Comparison of ENCODE assay signal across 8 cellular contexts in the genomic region with DNA sequence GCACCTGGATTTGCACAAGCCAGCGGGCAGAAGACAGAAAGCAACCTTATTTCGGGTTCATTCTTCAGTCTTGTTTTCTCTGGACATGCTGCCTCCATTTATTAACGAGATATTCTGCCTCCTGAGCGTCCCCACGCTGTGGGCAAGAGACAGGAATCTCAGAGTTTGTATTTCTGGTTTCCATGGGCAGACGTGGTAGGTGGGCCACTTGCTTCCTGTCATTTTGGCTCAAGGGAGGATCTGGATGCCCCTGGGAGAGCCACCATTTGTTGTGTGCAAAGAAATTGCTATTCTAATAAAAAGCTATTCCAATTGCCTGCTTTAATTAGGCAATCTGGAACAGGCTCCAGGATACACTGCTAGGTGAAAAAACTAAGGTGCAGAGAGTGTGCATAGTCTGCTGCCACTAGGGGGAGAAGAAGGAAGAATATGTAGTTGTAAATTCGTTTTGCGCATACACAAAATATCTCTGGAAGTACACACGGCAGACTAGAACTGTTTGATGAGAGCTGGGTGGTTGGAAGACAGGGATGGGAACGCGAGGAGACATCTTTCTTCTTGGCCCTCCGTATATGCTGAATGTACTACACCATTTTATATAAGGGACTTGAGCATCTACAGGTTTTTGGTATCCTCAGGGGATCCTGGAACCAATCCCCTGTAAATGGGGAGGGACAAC. TPM values are rescaled to one million over a fixed set of nuclear protein-coding genes. Genes with fewer than 3 reads are reported as not detected.
A peak's percentile ranks its signal among the peaks of the same experiment; 100 is the strongest.
DNase-seq lines count a peak whose midpoint lies in the region; ATAC-seq, FAIRE-seq and TF ChIP-seq lines count a peak whose summit lies in the region.

No MANE protein-coding gene starts in this region.

- H3K27me3 Mint-ChIP-seq in GM23338 (ENCODE audit: insufficient read depth, low read depth, poor library complexity) (peaks cover 7% of the 10 kb centered on the region), WTC11 (ENCODE audit: low read depth) (no peaks in the 10 kb centered on the region)
- H3K27me3 Mint-ChIP-seq in activated CD4-positive, alpha-beta memory T cell treated with anti-CD3 and anti-CD28 coated beads for 36 hours = peaks cover 2% of the 10 kb centered on the region

- H3K4me2 ChIP-seq in DND-41 (ENCODE audit: insufficient read depth, low read length) = no peak overlapping the region
- H3K4me2 ChIP-seq in GM23338 = no peak overlapping the region

- FAIRE-seq in small intestine (lab: Jason Lieb, UNC) = no peak

- H3K27ac ChIP-seq in DND-41 (ENCODE audit: low read length) = no peak overlapping the region
- no peak overlapping the region for H3K27ac ChIP-seq in GM23338 (ENCODE audit: low read depth)
- no peak overlapping the region for H3K27ac ChIP-seq in cardiac muscle cell
- H3K27ac ChIP-seq in small intestine (ENCODE audit: low read depth in 1 of 2, low read length in 1 of 2) = no peak overlapping the region

- no peak overlapping the region for H2AFZ ChIP-seq in DND-41 (ENCODE audit: low read depth, low read length)
- H2AFZ ChIP-seq in GM23338 = 0 out of 2 replicates have a peak overlapping the region, but pooled peaks have one; percentile 0

- no peaks in the 10 kb centered on the region for H3K36me3 ChIP-seq in DND-41 (ENCODE audit: insufficient read depth, low read length)
- no peaks in the 10 kb centered on the region for H3K36me3 ChIP-seq in GM23338 (ENCODE audit: insufficient read depth)
- no peaks in the 10 kb centered on the region for H3K36me3 ChIP-seq in cardiac muscle cell
- no peaks in the 10 kb centered on the region for H3K36me3 ChIP-seq in small intestine (ENCODE audit: control insufficient read depth in 2 of 2, insufficient read depth in 2 of 2, low read length in 2 of 2)

- H3K79me2 ChIP-seq in DND-41 (ENCODE audit: insufficient read depth, low read length) = no peaks in the 10 kb centered on the region
- no peaks in the 10 kb centered on the region for H3K79me2 ChIP-seq in GM23338 (replicated peaks; ENCODE audit: insufficient read depth)

- peak; percentile 88 for TF ChIP-seq CTCF in DND-41 (IDR thresholded peaks at IDR 0.05; ENCODE audit: borderline replicate concordance, extremely low read depth, low read length, poor library complexity, severe bottlenecking)
- peak; percentile 74 to 85 for TF ChIP-seq CTCF in GM23338 (conservative IDR thresholded peaks at IDR 0.05; ENCODE audit: low read depth in 2 of 2)
- peak; percentile 77 for TF ChIP-seq CTCF in WTC11 (IDR thresholded peaks at IDR 0.05)
- peak; percentile 83 for TF ChIP-seq CTCF in cardiac muscle cell (IDR thresholded peaks at IDR 0.05; ENCODE audit: low read depth, low read length)

- intact Hi-C loops in activated CD4-positive, alpha-beta memory T cell treated with anti-CD3 and anti-CD28 coated beads for 36 hours (cut with micrococcal nuclease) = loop anchor here (1.0 kb wide), 1 partner anchor 153 kb away; no protein-coding TSS in a partner anchor

- H4K20me1 ChIP-seq in DND-41 (ENCODE audit: insufficient read depth, low read length) = no peaks in the 10 kb centered on the region
- no peaks in the 10 kb centered on the region for H4K20me1 ChIP-seq in GM23338 (replicated peaks; ENCODE audit: insufficient read depth)

- H3K4me3 Mint-ChIP-seq in GM23338 (no peak overlapping the region), WTC11 (no peak overlapping the region)
- no peak overlapping the region for H3K4me3 Mint-ChIP-seq in activated CD4-positive, alpha-beta memory T cell treated with anti-CD3 and anti-CD28 coated beads for 36 hours

- H3K27me3 ChIP-seq in DND-41 (ENCODE audit: insufficient read depth, low read length, poor library complexity) (no peaks in the 10 kb centered on the region), GM23338 (ENCODE audit: insufficient read depth) (no peaks in the 10 kb centered on the region), cardiac muscle cell (no peaks in the 10 kb centered on the region), small intestine (ENCODE audit: control insufficient read depth in 2 of 2, insufficient read depth in 2 of 2, low read length in 2 of 2) (no peaks in the 10 kb centered on the region)

- H3K4me1 ChIP-seq in DND-41 (ENCODE audit: insufficient read depth, low read length) (no peaks in the 10 kb centered on the region), GM23338 (ENCODE audit: insufficient read depth) (no peaks in the 10 kb centered on the region), cardiac muscle cell (ENCODE audit: low read depth) (no peaks in the 10 kb centered on the region), small intestine (ENCODE audit: control insufficient read depth in 2 of 2, insufficient read depth in 1 of 2, low read depth in 1 of 2, low read length in 1 of 2) (no peaks in the 10 kb centered on the region)

- CTCF ChIA-PET in WTC11 (lab: Charles Lee) = interaction anchor here (0.6 to 3.3 kb wide), 9 partner anchors 13 to 1856 kb away, joined by 3 to 17 read pairs (median 4); a partner anchor contains a TSS
- CTCF ChIA-PET in activated CD4-positive, alpha-beta memory T cell treated with anti-CD3 and anti-CD28 coated beads for 36 hours (lab: Charles Lee) = interaction anchor here (0.6 to 4.0 kb wide), 24 partner anchors 10 to 447 kb away, joined by 3 to 118 read pairs (median 4); a partner anchor contains a TSS

- peak; percentile 21 for DNase-seq in DND-41
- DNase-seq in GM23338 (ENCODE audit: low spot score) = peak; percentile 73
- DNase-seq in NCI-H2171 treated with DMSO at 0.1 percent for 48 hours (lab: John Stamatoyannopoulos, UW) = peak; percentile 67
- no peak for DNase-seq in WTC11 (ENCODE audit: low spot score)
- DNase-seq in cardiac muscle cell (ENCODE audit: low read depth in 1 of 2, low spot score in 1 of 2) = peak; percentile 54 to 67
- DNase-seq in small intestine = peak; percentile 74
- no peak for DNase-seq in activated CD4-positive, alpha-beta memory T cell treated with anti-CD3 and anti-CD28 coated beads for 36 hours

- H3K4me3 ChIP-seq in DND-41 (ENCODE audit: low read depth in 1 of 2, low read length in 2 of 2) = no peak overlapping the region
- H3K4me3 ChIP-seq in GM23338 = no peak overlapping the region
- no peak overlapping the region for H3K4me3 ChIP-seq in cardiac muscle cell
- no peak overlapping the region for H3K4me3 ChIP-seq in small intestine (ENCODE audit: low read depth in 1 of 2, low read length in 2 of 2)

- H3K9me2 ChIP-seq in GM23338 (ENCODE audit: insufficient read depth) = 0 out of 2 replicates have a peak, but pooled peaks cover 6% of the 10 kb centered on the region

- H3K9me3 ChIP-seq in DND-41 (ENCODE audit: insufficient read depth, low read length, severe bottlenecking) (no peaks in the 10 kb centered on the region), cardiac muscle cell (ENCODE audit: low read depth) (no peaks in the 10 kb centered on the region), small intestine (ENCODE audit: control insufficient read depth, low read depth) (no peaks in the 10 kb centered on the region)

- POLR2A ChIA-PET in WTC11 (lab: Charles Lee) = no interaction called here
- POLR2A ChIA-PET in activated CD4-positive, alpha-beta memory T cell treated with anti-CD3 and anti-CD28 coated beads for 36 hours (lab: Charles Lee) = no interaction called here

- ATAC-seq in DND-41 (ENCODE audit: insufficient read depth, low read depth) = peak; percentile 90
- peak; percentile 85 for ATAC-seq in GM23338
- ATAC-seq in WTC11 = peak; percentile 80
- ATAC-seq in HG02798 (IDR thresholded peaks at IDR 0.05; ENCODE audit: poor library complexity, unreplicated experiment) = no peak

- H3K9me3 Mint-ChIP-seq in GM23338 (peaks cover 4% of the 10 kb centered on the region), WTC11 (peaks cover 6% of the 10 kb centered on the region)
- no peaks in the 10 kb centered on the region for H3K9me3 Mint-ChIP-seq in activated CD4-positive, alpha-beta memory T cell treated with anti-CD3 and anti-CD28 coated beads for 36 hours

- H3K36me3 Mint-ChIP-seq in GM23338 (ENCODE audit: low read depth) = no peaks in the 10 kb centered on the region
- no peaks in the 10 kb centered on the region for H3K36me3 Mint-ChIP-seq in WTC11
- H3K36me3 Mint-ChIP-seq in activated CD4-positive, alpha-beta memory T cell treated with anti-CD3 and anti-CD28 coated beads for 36 hours = no peaks in the 10 kb centered on the region

- no peaks in the 10 kb centered on the region for H3F3A ChIP-seq in GM23338 (replicated peaks; ENCODE audit: low read depth)

- H3K4me1 Mint-ChIP-seq in GM23338 (0 out of 3 replicates have a peak, but pooled peaks cover 2% of the 10 kb centered on the region), WTC11 (peaks cover 6% of the 10 kb centered on the region)
- H3K4me1 Mint-ChIP-seq in activated CD4-positive, alpha-beta memory T cell treated with anti-CD3 and anti-CD28 coated beads for 36 hours (ENCODE audit: low read depth) = no peaks in the 10 kb centered on the region

- 34 to 43% (median 39%) methylated on average over 12 of the region's 12 CpGs for WGBS in small intestine, 3 donors

- no peak overlapping the region for H3K9ac ChIP-seq in DND-41 (ENCODE audit: low read depth, low read length)

- H3K27ac Mint-ChIP-seq in GM23338 (no peak overlapping the region), WTC11 (no peak overlapping the region)
- H3K27ac Mint-ChIP-seq in activated CD4-positive, alpha-beta memory T cell treated with anti-CD3 and anti-CD28 coated beads for 36 hours = no peak overlapping the region

TF ChIP-seq in GM23338, 12 proteins besides CTCF, POLR2A, EP300 and RAD21 (continues in another document):
- no peak for TF ChIP-seq STAT1 (IDR thresholded peaks at IDR 0.05; ENCODE audit: unreplicated experiment)
- no peak for TF ChIP-seq EZH2 (IDR thresholded peaks at IDR 0.05; ENCODE audit: low read depth, unreplicated experiment)
- TF ChIP-seq CREB1 (CRISPR knock-in tag; IDR thresholded peaks at IDR 0.05; ENCODE audit: low read depth) = no peak
- TF ChIP-seq JUNB (IDR thresholded peaks at IDR 0.05; ENCODE audit: unreplicated experiment) = no peak
- TF ChIP-seq ZNF331 (CRISPR knock-in tag; IDR thresholded peaks at IDR 0.05; ENCODE audit: low read depth) = no peak

TF ChIP-seq in WTC11, 78 proteins besides CTCF, POLR2A, EP300 and RAD21 (continues in another document):
- TF ChIP-seq FOXK1 (CRISPR knock-in tag; IDR thresholded peaks at IDR 0.05) = no peak
- no peak for TF ChIP-seq ZNF396 (CRISPR knock-in tag; IDR thresholded peaks at IDR 0.05; ENCODE audit: borderline replicate concordance)
- TF ChIP-seq TEAD4 (CRISPR knock-in tag; IDR thresholded peaks at IDR 0.05) = no peak
- TF ChIP-seq KAT7 (CRISPR knock-in tag; IDR thresholded peaks at IDR 0.05; ENCODE audit: borderline replicate concordance) = no peak
- no peak for TF ChIP-seq TCF7 (CRISPR knock-in tag; IDR thresholded peaks at IDR 0.05; ENCODE audit: low read depth)

RNA-seq across cellular contexts. Expression of a gene that starts 30.1 kb away (rescaled TPM):
- 30.9 and 37.6 TPM in 2 replicates for total RNA-seq in GM23338 (2014; rRNA removed; shearing (Covaris generic))
- 10.5 and 12.1 TPM in 2 replicates for polyA plus RNA-seq in GM23338 (2016; fragmentation: Nextera tagmentation; extraction: Ambion mirVana)
- 14.9 to 18.4 TPM (median 16.0 TPM) in 3 replicates for total RNA-seq in WTC11 (2021)
- total RNA-seq in cardiac muscle cell = 14.6 and 21.4 TPM in 2 replicates
- 8.1 and 8.3 TPM in 2 replicates for polyA plus RNA-seq in cardiac muscle cell
- polyA plus RNA-seq in small intestine = 1 to 10 TPM in 2 of 3 donors, under 1 TPM in 1; 0.81 to 4.6 (median 4.0) TPM
- total RNA-seq in activated CD4-positive, alpha-beta memory T cell treated with anti-CD3 and anti-CD28 coated beads for 36 hours = 1 to 10 TPM; 3.4 to 3.6 TPM

Comparison
In these comparisons a context has a peak if more than half of its experiments do, and no peak if none do; other contexts are left out.
1. DNase-seq: peak in DND-41 (single experiment), GM23338 (single experiment), NCI-H2171 treated with DMSO at 0.1 percent for 48 hours (single experiment), cardiac muscle cell (2 of 2) and small intestine (single experiment); none in WTC11 (single experiment) and activated CD4-positive, alpha-beta memory T cell treated with anti-CD3 and anti-CD28 coated beads for 36 hours (single experiment).
2. Peak in every context shown above with its lines, with median percentiles within 50 percentile points of each other: CTCF ChIP-seq.